24 cellular contexts compared by ENCODE assay signal in genomic region chr5:145939532-145940065, GRCh38. TPM values are rescaled to one million over a fixed set of nuclear protein-coding genes. Genes with fewer than 3 reads are reported as not detected.
DNase-seq lines count a peak whose midpoint lies in the region; ATAC-seq and TF ChIP-seq lines count a peak whose summit lies in the region.
"Had no signal": no experiment of that assay in that cellular context is flagged by ENCODE, and none has a peak within 500 bp of the region (broad histone marks: within the 10 kb centered on the region; RNA-seq: fewer than 3 reads in every experiment).

No MANE protein-coding gene starts in this region.

- POLR2A ChIA-PET in activated CD8-positive, alpha-beta T cell treated with anti-CD3 and anti-CD28 coated beads, Interleukin-2, amount 10 ng/mL, durations not matched to agents 7 days and 5 days (lab: Charles Lee), result no interaction called here

- DNase-seq in HT-29 (ENCODE audit: low spot score) (peak; percentile 26), breast epithelium (ENCODE audit: low spot score in 2 of 2) (no peak), suprapubic skin (ENCODE audit: low spot score in 2 of 2) (no peak), RKO (ENCODE audit: low spot score) (no peak)
- no peak for DNase-seq in activated CD8-positive, alpha-beta T cell treated with anti-CD3 and anti-CD28 coated beads, Interleukin-2, amount 10 ng/mL, durations not matched to agents 7 days and 5 days
- DNase-seq: activated CD4-positive, alpha-beta T cell treated with anti-CD3 and anti-CD28 coated beads, Interleukin-2, amount 10 ng/mL, durations not matched to agents 24 days and 14 days; brain microvascular endothelial cell; CD8-positive, alpha-beta memory T cell; DND-41; hippocampal formation; IMR-90; naive B cell; NCI-H1436 treated with DMSO at 0.1 percent for 48 hours; NCI-H2171; NCI-H526 treated with DMSO at 0.1 percent for 48 hours; pancreas; stimulated activated CD4-positive, alpha-beta T cell treated with anti-CD3 and anti-CD28 coated beads, Interleukin-2, amount 100 ng/mL, for 48 hours; stimulated activated naive CD8-positive, alpha-beta T cell treated with anti-CD3 and anti-CD28 coated beads, Interleukin-15, amount 100 ng/mL, for 72 hours; upper lobe of right lung had no signal

- no peaks in the 10 kb centered on the region for H3K36me3 Mint-ChIP-seq in activated CD8-positive, alpha-beta T cell treated with anti-CD3 and anti-CD28 coated beads, Interleukin-2, amount 10 ng/mL, durations not matched to agents 7 days and 5 days (ENCODE audit: low read depth)
- H3K36me3 Mint-ChIP-seq: CD8-positive, alpha-beta memory T cell; naive B cell had no signal

- H3K27ac ChIP-seq in breast epithelium (peak overlapping the region; percentile 33 to 76), mesodermal cell (ENCODE audit: low read depth, low read length, severe bottlenecking) (peak overlapping the region; percentile 52), suprapubic skin (peak overlapping the region; percentile 79)
- H3K27ac ChIP-seq: brain microvascular endothelial cell, upper lobe of right lung had no signal

- WGBS in mesodermal cell (ENCODE audit: insufficient coverage in 2 of 2), 2 experiments, result 77 to 100% methylated on average over 1 to 2 of the region's 4 CpGs
- 49% methylated on average over 4 of the region's 4 CpGs for WGBS in suprapubic skin

- TF ChIP-seq CTCF in breast epithelium (IDR thresholded peaks at IDR 0.05), result no peak
- TF ChIP-seq CTCF in suprapubic skin (IDR thresholded peaks at IDR 0.05), result no peak

- TF ChIP-seq POLR2A in breast epithelium (IDR thresholded peaks at IDR 0.05) (no peak), suprapubic skin (IDR thresholded peaks at IDR 0.05) (no peak)

- H3K4me1 Mint-ChIP-seq in activated CD8-positive, alpha-beta T cell treated with anti-CD3 and anti-CD28 coated beads, Interleukin-2, amount 10 ng/mL, durations not matched to agents 7 days and 5 days (ENCODE audit: low read depth), result peaks cover 10% of the 10 kb centered on the region
- H3K4me1 Mint-ChIP-seq: naive B cell had no signal

- ATAC-seq in activated CD8-positive, alpha-beta T cell treated with anti-CD3 and anti-CD28 coated beads, Interleukin-2, amount 10 ng/mL, durations not matched to agents 7 days and 5 days, result no peak
- no peak for ATAC-seq in HG02870 (IDR thresholded peaks at IDR 0.05; ENCODE audit: unreplicated experiment)
- ATAC-seq: activated T-helper 17 cell treated with anti-CD3 and anti-CD28 coated beads, Interleukin-2, amount 50 U/mL, for 72 hours; pancreas; Right ventricle myocardium inferior; stimulated activated naive CD8-positive, alpha-beta T cell treated with anti-CD3 and anti-CD28 coated beads, Interleukin-15, amount 100 ng/mL, for 72 hours; upper lobe of right lung had no signal

- no peaks in the 10 kb centered on the region for H3K9me3 Mint-ChIP-seq in activated CD8-positive, alpha-beta T cell treated with anti-CD3 and anti-CD28 coated beads, Interleukin-2, amount 10 ng/mL, durations not matched to agents 7 days and 5 days (ENCODE audit: insufficient read depth)
- H3K9me3 Mint-ChIP-seq: activated CD4-positive, alpha-beta T cell treated with anti-CD3 and anti-CD28 coated beads, Interleukin-2, amount 10 ng/mL, durations not matched to agents 24 days and 14 days; activated T-helper 17 cell treated with anti-CD3 and anti-CD28 coated beads, Interleukin-2, amount 50 U/mL, for 72 hours; CD8-positive, alpha-beta memory T cell; naive B cell had no signal

- H3K27me3 Mint-ChIP-seq in activated CD8-positive, alpha-beta T cell treated with anti-CD3 and anti-CD28 coated beads, Interleukin-2, amount 10 ng/mL, durations not matched to agents 7 days and 5 days (ENCODE audit: low read depth), result peaks cover 43% of the 10 kb centered on the region

- no peaks in the 10 kb centered on the region for H3K4me1 ChIP-seq in breast epithelium
- H3K4me1 ChIP-seq in mesodermal cell (ENCODE audit: control insufficient read depth, insufficient read depth, low read length, poor library complexity, severe bottlenecking), result peaks cover 48% of the 10 kb centered on the region
- peaks cover 64% of the 10 kb centered on the region for H3K4me1 ChIP-seq in suprapubic skin

- H3K27me3 ChIP-seq in breast epithelium (no peaks in the 10 kb centered on the region), suprapubic skin (no peaks in the 10 kb centered on the region)
- H3K27me3 ChIP-seq: brain microvascular endothelial cell, pancreas, upper lobe of right lung had no signal

- no peak for TF ChIP-seq EP300 in suprapubic skin (IDR thresholded peaks at IDR 0.05)

- H3K9me3 ChIP-seq in breast epithelium (no peaks in the 10 kb centered on the region), mesodermal cell (ENCODE audit: control insufficient read depth, low read length) (no peaks in the 10 kb centered on the region), suprapubic skin (no peaks in the 10 kb centered on the region)
- H3K9me3 ChIP-seq: pancreas, upper lobe of right lung had no signal

- H3K36me3 ChIP-seq in breast epithelium, result no peaks in the 10 kb centered on the region
- no peaks in the 10 kb centered on the region for H3K36me3 ChIP-seq in mesodermal cell (ENCODE audit: control insufficient read depth, insufficient read depth, low read length)
- no peaks in the 10 kb centered on the region for H3K36me3 ChIP-seq in suprapubic skin
- H3K36me3 ChIP-seq: brain microvascular endothelial cell, pancreas, upper lobe of right lung had no signal

- peak overlapping the region in 1 of 3 donors; percentile 56 for H3K4me3 ChIP-seq in breast epithelium
- H3K4me3 ChIP-seq in mesodermal cell (ENCODE audit: extremely low read depth, insufficient read depth, low read length, poor library complexity, severe bottlenecking), result no peak overlapping the region
- H3K4me3 ChIP-seq in suprapubic skin, result peak overlapping the region; percentile 48
- H3K4me3 ChIP-seq: upper lobe of right lung had no signal

- CTCF ChIA-PET in activated CD8-positive, alpha-beta T cell treated with anti-CD3 and anti-CD28 coated beads, Interleukin-2, amount 10 ng/mL, durations not matched to agents 7 days and 5 days (lab: Charles Lee), result no interaction called here

- intact Hi-C loops in breast epithelium (cut with DNase I; ENCODE audit: low total_unique reads), result no loop called here

- H3K4me3 Mint-ChIP-seq in activated CD8-positive, alpha-beta T cell treated with anti-CD3 and anti-CD28 coated beads, Interleukin-2, amount 10 ng/mL, durations not matched to agents 7 days and 5 days, result no peak overlapping the region
- H3K4me3 Mint-ChIP-seq: activated CD4-positive, alpha-beta T cell treated with anti-CD3 and anti-CD28 coated beads, Interleukin-2, amount 10 ng/mL, durations not matched to agents 24 days and 14 days; activated T-helper 17 cell treated with anti-CD3 and anti-CD28 coated beads, Interleukin-2, amount 50 U/mL, for 72 hours; CD8-positive, alpha-beta memory T cell; naive B cell; stimulated activated naive CD8-positive, alpha-beta T cell treated with anti-CD3 and anti-CD28 coated beads, Interleukin-15, amount 100 ng/mL, for 72 hours had no signal

- H3K27ac Mint-ChIP-seq in activated CD8-positive, alpha-beta T cell treated with anti-CD3 and anti-CD28 coated beads, Interleukin-2, amount 10 ng/mL, durations not matched to agents 7 days and 5 days, result no peak overlapping the region
- H3K27ac Mint-ChIP-seq: activated CD4-positive, alpha-beta T cell treated with anti-CD3 and anti-CD28 coated beads, Interleukin-2, amount 10 ng/mL, durations not matched to agents 24 days and 14 days; activated T-helper 17 cell treated with anti-CD3 and anti-CD28 coated beads, Interleukin-2, amount 50 U/mL, for 72 hours; naive B cell; stimulated activated naive CD8-positive, alpha-beta T cell treated with anti-CD3 and anti-CD28 coated beads, Interleukin-15, amount 100 ng/mL, for 72 hours had no signal

RNA-seq across cellular contexts. Expression of gene SH3RF2, which starts 3.2 kb away (rescaled TPM):
- 13.9 and 15.9 TPM in 2 replicates for total RNA-seq in HT-29 (2014; rRNA removed; shearing (Covaris generic))
- total RNA-seq in breast epithelium (1 to 10 TPM; 6.6 to 9.5 (median 9.4) TPM), suprapubic skin (100 to 1,000 TPM; 129 to 334 (median 160) TPM)
- 5.5 TPM for polyA plus RNA-seq in mesodermal cell (2013, experiment 1 of 2)
- 9.5 TPM for polyA plus RNA-seq in mesodermal cell (2013, experiment 2 of 2)
- not detected for total RNA-seq in activated CD8-positive, alpha-beta T cell treated with anti-CD3 and anti-CD28 coated beads, Interleukin-2, amount 10 ng/mL, durations not matched to agents 7 days and 5 days
- total RNA-seq: lung microvascular endothelial cell had no signal

Comparison
In these comparisons a context has a peak if more than half of its experiments do, and no peak if none do; other contexts are left out.
1. RNA of gene SH3RF2, which starts 3.2 kb away (total RNA-seq): 129 to 334 TPM in suprapubic skin, 13.9 to 15.9 TPM in HT-29 and 6.6 to 9.5 TPM in breast epithelium; not detected in activated CD8-positive, alpha-beta T cell treated with anti-CD3 and anti-CD28 coated beads, Interleukin-2, amount 10 ng/mL, durations not matched to agents 7 days and 5 days; every median in the first group is over 4 times any median in the second.
2. Peak in every context shown above with its lines, with median percentiles within 50 percentile points of each other: H3K27ac ChIP-seq.